In genomic region chr17:36534881-36535668, GRCh38 we compare ENCODE assay signal across 8 cellular contexts. TPM values are rescaled to one million over a fixed set of nuclear protein-coding genes. Genes with fewer than 3 reads are reported as not detected.
DNase-seq lines count a peak whose midpoint lies in the region; ATAC-seq, FAIRE-seq and TF ChIP-seq lines count a peak whose summit lies in the region.

TSS of gene PIGW (plus strand) at chr17:36534987. CDS start at chr17:36537102, 2,115 bp downstream.

- TF ChIP-seq CTCF in A673 (conservative IDR thresholded peaks at IDR 0.05; ENCODE audit: low read depth, low read length) = no peak
- TF ChIP-seq CTCF in VCaP (conservative IDR thresholded peaks at IDR 0.05) = no peak
- no peak for TF ChIP-seq CTCF in MCF 10A (IDR thresholded peaks at IDR 0.05; ENCODE audit: unreplicated experiment)

- H3K36me3 ChIP-seq in A673 (ENCODE audit: insufficient read depth, low read length, poor library complexity, severe bottlenecking) (peaks cover 8% of the 10 kb centered on the region), small intestine (ENCODE audit: control insufficient read depth in 2 of 2, insufficient read depth in 2 of 2, low read length in 2 of 2) (peaks cover 6 to 7% of the 10 kb centered on the region in 2 donors)

- CTCF ChIA-PET in A673 (lab: Charles Lee) (no interaction called here), MCF 10A (lab: Yijun Ruan, JAX) (interaction anchor here (0.6 to 1.2 kb wide), 6 partner anchors 8 to 68 kb away, joined by 3 to 6 read pairs (median 3); no protein-coding TSS in a partner anchor)

- peaks cover 7% of the 10 kb centered on the region for H3K4me1 Mint-ChIP-seq in MCF 10A (ENCODE audit: insufficient read depth, unreplicated experiment)

- peak within 1 kb of the TSS; percentile 96 for H3K4me3 Mint-ChIP-seq in MCF 10A (ENCODE audit: unreplicated experiment)

- 0 to 1% (median 1%) methylated on average over 75 to 82 of the region's 82 CpGs for WGBS in small intestine, 3 donors

- peaks cover 64% of the 10 kb centered on the region for H3K36me3 Mint-ChIP-seq in MCF 10A (ENCODE audit: insufficient read depth, unreplicated experiment)

- H3K27ac ChIP-seq in A673 (ENCODE audit: low read depth, low read length, poor library complexity, severe bottlenecking) (peak within 1 kb of the TSS; percentile 92), VCaP (peak within 1 kb of the TSS; percentile 98), small intestine (ENCODE audit: low read depth in 1 of 2, low read length in 1 of 2) (peak within 1 kb of the TSS; percentile 95 to 97)

- no peaks in the 10 kb centered on the region for H3K9me3 Mint-ChIP-seq in MCF 10A (ENCODE audit: unreplicated experiment)

- H3K9me3 ChIP-seq in A673 (ENCODE audit: low read depth, low read length, poor library complexity, severe bottlenecking) = no peaks in the 10 kb centered on the region
- no peaks in the 10 kb centered on the region for H3K9me3 ChIP-seq in small intestine (ENCODE audit: control insufficient read depth, low read depth)

- peak within 1 kb of the TSS; percentile 99 for H3K27ac Mint-ChIP-seq in MCF 10A (ENCODE audit: low read depth, unreplicated experiment)

- H3K4me3 ChIP-seq in A673 (ENCODE audit: low read depth, low read length, poor library complexity, severe bottlenecking) (peak within 1 kb of the TSS; percentile 62), small intestine (ENCODE audit: low read depth in 1 of 2, low read length in 2 of 2) (peak within 1 kb of the TSS; percentile 65 to 88)

- ATAC-seq in GM18868 (IDR thresholded peaks at IDR 0.05; ENCODE audit: unreplicated experiment) (peak; percentile 78), HG03103 (IDR thresholded peaks at IDR 0.05; ENCODE audit: low read depth, unreplicated experiment) (peak; percentile 75)

- H3K4me1 ChIP-seq in A673 (ENCODE audit: insufficient read depth, low read length, poor library complexity, severe bottlenecking) (peaks cover 4% of the 10 kb centered on the region), small intestine (ENCODE audit: control insufficient read depth in 2 of 2, insufficient read depth in 1 of 2, low read depth in 1 of 2, low read length in 1 of 2) (peaks cover 0 to 2% of the 10 kb centered on the region in 2 donors)

- POLR2A ChIA-PET in A673 (lab: Charles Lee; ENCODE audit: low non-redundant PET) = interaction anchor here (0.6 kb wide), 1 partner anchor 15 kb away, joined by 4 read pairs; no protein-coding TSS in a partner anchor
- POLR2A ChIA-PET in MCF 10A (lab: Yijun Ruan, JAX) = interaction anchor here (0.9 to 5.7 kb wide), 18 partner anchors 10 to 871 kb away, joined by 3 to 266 read pairs (median 6); partner anchors contain the start of genes ACACA, GGNBP2, MRM1 and TADA2A

- FAIRE-seq in small intestine (lab: Jason Lieb, UNC) = no peak

- DNase-seq in A673 (ENCODE audit: low spot score) (peak; percentile 84), NCI-H2196 (lab: John Stamatoyannopoulos, UW; ENCODE audit: unreplicated experiment) (peak; percentile 73), MCF 10A (ENCODE audit: unreplicated experiment) (peak; percentile 93), iPS-NIHi11 (ENCODE audit: low spot score) (peak; percentile 94), small intestine (peak; percentile 93)

- BruUV-seq in A673 (replicated peaks; lab: Mats Ljungman, UMichigan) (no TSS peak), MCF 10A (replicated peaks; lab: Mats Ljungman, UMichigan) (no TSS peak)

- intact Hi-C loops in A673 (cut with micrococcal nuclease; ENCODE audit: unreplicated experiment) = no loop called here
- intact Hi-C loops in MCF 10A (cut with micrococcal nuclease) = loop anchor here (1.0 kb wide), 1 partner anchor 9 kb away; the partner anchor contains the start of gene GGNBP2

- no peaks in the 10 kb centered on the region for H3K27me3 ChIP-seq in A673 (replicated peaks; ENCODE audit: insufficient read depth, low read depth, low read length, poor library complexity)
- no peaks in the 10 kb centered on the region for H3K27me3 ChIP-seq in small intestine (ENCODE audit: control insufficient read depth in 2 of 2, insufficient read depth in 2 of 2, low read length in 2 of 2)

- H3K27me3 Mint-ChIP-seq in MCF 10A (ENCODE audit: insufficient read depth, unreplicated experiment) = no peaks in the 10 kb centered on the region

RNA-seq across cellular contexts. Expression of gene PIGW, which starts in this region (rescaled TPM):
- total RNA-seq in A673 (2021) = 9.4 and 10.3 TPM in 2 replicates
- total RNA-seq in MCF 10A (2022) = 7.5 and 9.8 TPM in 2 replicates
- polyA plus RNA-seq in small intestine = 1 to 10 TPM; 2.5 to 9.0 (median 3.2) TPM

Comparison
In these comparisons a context has a peak if more than half of its experiments do, and no peak if none do; other contexts are left out.
1. Peak in every context shown above with its lines: DNase-seq, ATAC-seq, H3K4me3 ChIP-seq and H3K27ac ChIP-seq.